Comparison of ENCODE assay signal across 1 cellular context in genomic region chr1:20786310-20787099, GRCh38.
TF ChIP-seq lines count a peak whose summit lies in the region.

No MANE protein-coding gene starts in this region.

TF ChIP-seq in K562, 482 proteins besides CTCF, POLR2A, EP300 and RAD21 (continued from another document and continues in another):
- no peak for TF ChIP-seq CHD7 (IDR thresholded peaks at IDR 0.05; ENCODE audit: low read depth, low read length)
- TF ChIP-seq CBX3 (IDR thresholded peaks at IDR 0.05; ENCODE audit: borderline replicate concordance in 1 of 2, low read length in 2 of 2): no peak
- TF ChIP-seq ZNF444 (CRISPR knock-in tag; IDR thresholded peaks at IDR 0.05): no peak
- TF ChIP-seq HNRNPH1 (optimal IDR thresholded peaks at IDR 0.05; ENCODE audit: low read depth, low read length): no peak
- TF ChIP-seq DACH1 (IDR thresholded peaks at IDR 0.05; ENCODE audit: partially characterized antibody): no peak
- no peak for TF ChIP-seq NFRKB (IDR thresholded peaks at IDR 0.05; ENCODE audit: low read depth)
- TF ChIP-seq NR4A1 (CRISPR knock-in tag; IDR thresholded peaks at IDR 0.05): no peak
- TF ChIP-seq NR4A1 (tag; IDR thresholded peaks at IDR 0.05): no peak
- TF ChIP-seq ATF3 (IDR thresholded peaks at IDR 0.05): no peak
- TF ChIP-seq ATF3 (CRISPR knock-in tag; conservative IDR thresholded peaks at IDR 0.05): peak; percentile 73
- TF ChIP-seq ZFP1 (CRISPR knock-in tag; IDR thresholded peaks at IDR 0.05): no peak
- peak; percentile 59 for TF ChIP-seq ZBTB17 (CRISPR knock-in tag; IDR thresholded peaks at IDR 0.05)
- no peak for TF ChIP-seq DLX4 (CRISPR knock-in tag; IDR thresholded peaks at IDR 0.05)
- TF ChIP-seq SFPQ (IDR thresholded peaks at IDR 0.05; ENCODE audit: low read depth, low read length): no peak
- TF ChIP-seq GATAD2A (IDR thresholded peaks at IDR 0.05): peak; percentile 50; the same call in 1 of the 2 replicates
- no peak for TF ChIP-seq TEAD4 (IDR thresholded peaks at IDR 0.05; ENCODE audit: low read length)
- no peak for TF ChIP-seq TEAD4 (CRISPR knock-in tag; IDR thresholded peaks at IDR 0.05; ENCODE audit: borderline replicate concordance)
- no peak for TF ChIP-seq GTF3C2 (IDR thresholded peaks at IDR 0.05; ENCODE audit: borderline replicate concordance, extremely low read depth, insufficient read length)
- TF ChIP-seq E2F3 (CRISPR knock-in tag; IDR thresholded peaks at IDR 0.05): no peak
- no peak for TF ChIP-seq ZNF644 (tag; IDR thresholded peaks at IDR 0.05; ENCODE audit: low read depth)
- 0 out of 2 replicates have a peak, but pooled peaks have one; percentile 66 for TF ChIP-seq SRSF3 (IDR thresholded peaks at IDR 0.05; ENCODE audit: insufficient read depth, low read length)
- no peak; the same call in 1 of the 2 replicates for TF ChIP-seq RHOXF2B (CRISPR knock-in tag; conservative IDR thresholded peaks at IDR 0.05)
- no peak for TF ChIP-seq POLR3G (IDR thresholded peaks at IDR 0.05; ENCODE audit: extremely low read depth, insufficient read length, insufficient replicate concordance)
- peak; percentile 43 for TF ChIP-seq FOS (IDR thresholded peaks at IDR 0.05; ENCODE audit: extremely low read depth, insufficient read length)
- TF ChIP-seq ESRRA (IDR thresholded peaks at IDR 0.05; ENCODE audit: borderline replicate concordance, low read depth): no peak; the same call in none of the 2 replicates
- TF ChIP-seq ELF2 (CRISPR knock-in tag; IDR thresholded peaks at IDR 0.05): peak; percentile 48; the same call in 1 of the 2 replicates
- TF ChIP-seq GATAD2B (IDR thresholded peaks at IDR 0.05; ENCODE audit: borderline replicate concordance): 0 out of 2 replicates have a peak, but pooled peaks have one; percentile 5
- TF ChIP-seq ZNF280A (IDR thresholded peaks at IDR 0.05; ENCODE audit: low read depth, partially characterized antibody): no peak
- peak; percentile 53; the same call in 1 of the 2 replicates for TF ChIP-seq CEBPG (CRISPR knock-in tag; IDR thresholded peaks at IDR 0.05)
- TF ChIP-seq CEBPG (tag; conservative IDR thresholded peaks at IDR 0.05 in 1 of 2, IDR thresholded peaks at IDR 0.05 in 1 of 2): no peak
- TF ChIP-seq GATA2 (CRISPR knock-in tag; IDR thresholded peaks at IDR 0.05): no peak
- no peak for TF ChIP-seq MAFF (IDR thresholded peaks at IDR 0.05; ENCODE audit: low read length)
- no peak for TF ChIP-seq ZSCAN29 (IDR thresholded peaks at IDR 0.05)
- no peak for TF ChIP-seq MXI1 (IDR thresholded peaks at IDR 0.05; ENCODE audit: low read depth, low read length)
